Comparison of ENCODE assay signal across 23 cellular contexts in the genomic region with DNA sequence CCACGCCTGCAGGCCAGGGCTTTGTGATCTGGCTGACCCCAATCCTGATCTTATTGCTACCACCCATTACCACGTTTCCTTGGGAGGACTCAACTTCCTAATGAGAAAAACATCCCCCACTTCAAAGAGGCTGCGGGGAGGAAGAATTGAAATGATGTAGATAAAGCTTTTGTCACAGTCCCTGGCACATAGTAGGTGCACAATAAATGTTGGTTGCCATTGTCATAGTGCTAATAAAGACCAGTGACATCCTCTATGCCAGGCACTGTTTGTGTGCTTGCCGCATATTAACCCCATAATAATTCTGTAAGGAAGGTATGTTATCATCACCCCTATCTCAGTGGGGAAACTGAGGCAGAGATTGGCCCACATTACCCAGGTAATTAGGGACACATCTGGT. TPM values are rescaled to one million over a fixed set of nuclear protein-coding genes. Genes with fewer than 3 reads are reported as not detected.
"Had no signal": no experiment of that assay in that cellular context is flagged by ENCODE, and none has a peak within 500 bp of the region (broad histone marks: within the 10 kb centered on the region; RNA-seq: fewer than 3 reads in every experiment).

No MANE protein-coding gene starts in this region.

- H3K27ac Mint-ChIP-seq: IgD-negative memory B cell had no signal

- H3K4me3 Mint-ChIP-seq: IgD-negative memory B cell had no signal

- H3K9me3 ChIP-seq: SJSA1 had no signal

- H3K4me1 Mint-ChIP-seq: IgD-negative memory B cell had no signal

- H3K4me1 ChIP-seq: SJSA1 had no signal

- DNase-seq: KBM-7; NCI-H1092; NCI-H1105 treated with DMSO at 0.1 percent for 48 hours; NCI-H1417 treated with DMSO at 0.1 percent for 48 hours; NCI-H1694 treated with DMSO at 0.1 percent for 48 hours; NCI-H1930; NCI-H2081; NCI-H2107; NCI-H2227 treated with DMSO at 0.1 percent for 48 hours; NCI-H524 treated with DMSO at 0.1 percent for 48 hours; NK-92 treated with Interleukin-12 subunit alpha and Interleukin-12 subunit beta, amount 100 ng/mL, for 24 hours; Right ventricle myocardium superior; RPMI8226 had no signal

- H3K4me3 ChIP-seq: SJSA1 had no signal

- H3K36me3 ChIP-seq: SJSA1 had no signal

- H3K27ac ChIP-seq: SJSA1, SK-N-MC had no signal

RNA-seq across cellular contexts. Expression of a gene that starts 22.4 kb away (rescaled TPM):
- total RNA-seq: T-helper 1 cell treated with Interleukin-12 subunit alpha and Interleukin-12 subunit beta and Interleukin-4 antibody, amounts not matched to agents 30 ng/mL and 1 ng/mL, for 36 hours had no signal

RNA-seq across cellular contexts. Expression of a gene that starts 55.3 kb away (rescaled TPM):
- total RNA-seq: HT1080; LHCN-M2; MCF 10A; NCI-H460; OCI-LY7; PC-3; SJSA1; T-helper 1 cell treated with Interleukin-12 subunit alpha and Interleukin-12 subunit beta and Interleukin-4 antibody, amounts not matched to agents 30 ng/mL and 1 ng/mL, for 36 hours had no signal
- polyA plus RNA-seq: IgD-negative memory B cell had no signal
